In the genomic region with DNA sequence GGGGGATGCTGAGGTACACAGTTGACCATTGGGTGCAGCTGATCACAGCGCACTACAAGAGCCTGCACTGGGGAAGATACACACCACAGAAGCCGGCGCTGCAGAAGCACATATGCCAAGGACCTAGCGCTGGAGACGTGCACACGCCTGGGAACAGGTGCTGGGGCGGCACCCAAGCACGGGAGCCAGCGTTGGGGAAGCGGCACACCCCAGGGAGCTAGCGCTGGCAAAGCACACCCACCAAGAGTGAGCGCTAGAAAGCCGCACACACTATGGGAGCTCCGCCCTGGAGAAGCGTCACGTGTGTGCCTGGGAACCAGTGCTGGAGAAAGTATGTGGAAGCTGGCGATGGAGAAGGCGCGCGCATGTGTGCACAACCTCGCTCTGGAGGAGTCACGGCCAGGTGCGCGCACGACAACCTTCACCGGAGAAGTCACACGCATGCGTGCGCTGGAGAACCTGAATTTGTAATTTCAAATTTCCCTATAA, we compare ENCODE assay signal across 8 cellular contexts. TPM values are rescaled to one million over a fixed set of nuclear protein-coding genes. Genes with fewer than 3 reads are reported as not detected.
DNase-seq lines count a peak whose midpoint lies in the region; ATAC-seq and TF ChIP-seq lines count a peak whose summit lies in the region.

No MANE protein-coding gene starts in this region.

- TF ChIP-seq CTCF in AG09309 (IDR thresholded peaks at IDR 0.05; ENCODE audit: control insufficient read depth, insufficient read depth, low read depth, low read length, missing control alignments) = no peak
- TF ChIP-seq CTCF in HFF-Myc (IDR thresholded peaks at IDR 0.05; ENCODE audit: low read depth, low read length, missing control alignments) = no peak
- no peak for TF ChIP-seq CTCF in PC-3 (conservative IDR thresholded peaks at IDR 0.05; ENCODE audit: low read depth, low read length)
- no peak for TF ChIP-seq CTCF in tibial nerve (IDR thresholded peaks at IDR 0.05)

- 58 to 59% methylated on average over 29 of the region's 29 CpGs for WGBS in tibial nerve, 2 donors

- no TSS peak for BruUV-seq in PC-3 (replicated peaks; lab: Mats Ljungman, UMichigan)

- no peak for TF ChIP-seq POLR2A in tibial nerve (IDR thresholded peaks at IDR 0.05)

- no peak for TF ChIP-seq EP300 in tibial nerve (IDR thresholded peaks at IDR 0.05)

- no peaks in the 10 kb centered on the region for H4K20me1 ChIP-seq in PC-3 (ENCODE audit: low read length)

- H3K36me3 ChIP-seq in PC-3 (ENCODE audit: low read depth, low read length) = no peaks in the 10 kb centered on the region
- H3K36me3 ChIP-seq in endocrine pancreas (ENCODE audit: control insufficient read depth, insufficient read depth, low read length) = no peaks in the 10 kb centered on the region
- H3K36me3 ChIP-seq in tibial nerve = no peaks in the 10 kb centered on the region

- H3F3A ChIP-seq in PC-3 (ENCODE audit: low read length, unreplicated experiment) = no peaks in the 10 kb centered on the region

- CTCF ChIA-PET in PC-3 (lab: Charles Lee) = interaction anchor here (0.6 kb wide), 1 partner anchor 66 kb away, joined by 3 read pairs; no protein-coding TSS in a partner anchor

- H3K9me2 ChIP-seq in PC-3 (replicated peaks; ENCODE audit: low read length) = no peaks in the 10 kb centered on the region

- intact Hi-C loops in PC-3 (cut with micrococcal nuclease) = no loop called here

- H3K9ac ChIP-seq in PC-3 (ENCODE audit: low read length) (peak overlapping the region; percentile 51), endocrine pancreas (ENCODE audit: control insufficient read depth, insufficient read depth, low read length) (peak overlapping the region; percentile 36)

- H3K4me1 ChIP-seq in PC-3 (ENCODE audit: insufficient read depth, low read length) (peaks cover 27% of the 10 kb centered on the region), endocrine pancreas (ENCODE audit: control insufficient read depth, insufficient read depth, low read length) (peaks cover 15% of the 10 kb centered on the region), tibial nerve (peaks cover 0 to 19% (median 4%) of the 10 kb centered on the region in 4 donors)

- ATAC-seq in PC-3 (peak; percentile 71), HG03432 (IDR thresholded peaks at IDR 0.05; ENCODE audit: unreplicated experiment) (no peak), HG03095 (IDR thresholded peaks at IDR 0.05; ENCODE audit: unreplicated experiment) (no peak)

- no peak for DNase-seq in AG09309 (ENCODE audit: low read depth)
- no peak for DNase-seq in HFF-Myc (ENCODE audit: extremely low read depth, low read depth)
- DNase-seq in PC-3 = peak; percentile 88
- peak; percentile 31 for DNase-seq in medulla oblongata (ENCODE audit: extremely low spot score)
- DNase-seq in tibial nerve (ENCODE audit: low spot score in 2 of 2) = peak in 1 of 2 donors; percentile 21

- peak overlapping the region; percentile 89 for H3K4me2 ChIP-seq in PC-3 (ENCODE audit: low read length)

- POLR2A ChIA-PET in PC-3 (lab: Charles Lee; ENCODE audit: unreplicated experiment) = no interaction called here

- H2AFZ ChIP-seq in PC-3 (ENCODE audit: low read length) = peak overlapping the region; percentile 80

- H3K79me2 ChIP-seq in PC-3 (ENCODE audit: low read length) = peaks cover 73% of the 10 kb centered on the region

- H3K9me3 ChIP-seq in PC-3 (ENCODE audit: low read length) = no peaks in the 10 kb centered on the region
- no peaks in the 10 kb centered on the region for H3K9me3 ChIP-seq in endocrine pancreas (ENCODE audit: control insufficient read depth, low read length)
- no peaks in the 10 kb centered on the region for H3K9me3 ChIP-seq in tibial nerve

- H3K27me3 ChIP-seq in PC-3 (ENCODE audit: low read length) (no peaks in the 10 kb centered on the region), endocrine pancreas (ENCODE audit: control insufficient read depth, insufficient read depth, low read length) (no peaks in the 10 kb centered on the region), tibial nerve (no peaks in the 10 kb centered on the region)

- H3K4me3 ChIP-seq in AG09309 (ENCODE audit: control insufficient read depth, low read depth, low read length) (peak overlapping the region; percentile 46), HFF-Myc (replicated peaks; ENCODE audit: low read depth, low read length) (peak overlapping the region; percentile 28), PC-3 (ENCODE audit: low read length) (peak overlapping the region; percentile 67), endocrine pancreas (ENCODE audit: control insufficient read depth, insufficient read depth, low read length) (peak overlapping the region; percentile 83), tibial nerve (peak overlapping the region; percentile 9 to 46 (median 30))

- H3K27ac ChIP-seq in PC-3 (ENCODE audit: low read length) = no peak overlapping the region
- no peak overlapping the region for H3K27ac ChIP-seq in tibial nerve

RNA-seq across cellular contexts. Expression of a gene that starts 4.5 kb away (rescaled TPM):
- total RNA-seq in PC-3 (2014; rRNA removed) (6.0 and 6.9 TPM in 2 replicates), tibial nerve (10 to 100 TPM in 2 of 4 donors, 1 to 10 TPM in 2; 6.5 to 12.6 (median 10.2) TPM)

Comparison
In these comparisons a context has a peak if more than half of its experiments do, and no peak if none do; other contexts are left out.
1. DNase-seq: peak in PC-3 (single experiment) and medulla oblongata (single experiment); none in AG09309 (single experiment) and HFF-Myc (single experiment).
2. H3K4me3 ChIP-seq: peak in every context shown above with its lines; median percentile 83 in endocrine pancreas; 67 in PC-3; 46 in AG09309; 30 in tibial nerve; 28 in HFF-Myc.